ENCODE assay signal across 8 cellular contexts in the genomic region with DNA sequence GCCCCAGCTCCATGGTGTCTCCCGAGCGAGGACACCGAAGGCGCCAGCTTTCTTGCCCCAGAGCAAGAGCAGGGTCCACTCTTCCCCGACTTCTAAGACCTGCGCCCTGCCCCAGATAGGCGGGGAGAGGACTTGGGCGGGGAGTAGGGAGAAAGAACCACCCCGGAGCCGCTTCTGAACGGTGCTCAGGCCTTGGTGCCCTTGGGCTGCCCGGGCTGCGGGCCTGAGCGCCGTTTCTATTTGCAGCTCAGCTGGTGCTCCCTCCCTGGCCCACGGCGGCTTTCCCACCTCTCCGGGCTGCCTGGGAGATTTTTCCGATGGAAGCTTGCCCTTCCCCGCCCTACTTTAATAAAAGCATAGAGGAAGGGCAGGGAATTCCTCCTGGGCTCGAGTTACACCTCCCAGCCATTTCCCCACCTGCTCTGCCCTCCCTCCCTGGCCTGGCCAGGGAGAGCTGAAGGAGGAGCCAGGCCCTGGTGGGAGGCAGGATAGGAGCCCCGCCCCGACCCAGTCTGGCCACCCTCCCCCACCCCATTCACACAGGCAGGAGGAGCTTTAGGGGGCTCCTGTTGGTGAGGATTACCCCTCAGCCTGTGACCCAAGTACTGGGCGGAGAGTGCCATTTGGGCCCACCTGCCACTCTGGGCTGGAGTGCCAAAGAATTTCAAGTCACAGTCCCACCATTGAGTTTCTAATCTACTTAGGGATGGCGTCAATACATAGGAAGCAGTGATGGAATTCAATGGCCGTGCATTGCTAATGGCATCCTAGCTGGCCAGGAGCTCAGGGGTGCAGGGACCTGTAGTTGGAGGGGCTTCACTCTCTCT. TPM values are rescaled to one million over a fixed set of nuclear protein-coding genes. Genes with fewer than 3 reads are reported as not detected.
DNase-seq lines count a peak whose midpoint lies in the region; ATAC-seq and TF ChIP-seq lines count a peak whose summit lies in the region.

No MANE protein-coding gene starts in this region.

- no peaks in the 10 kb centered on the region for H3K27me3 Mint-ChIP-seq in activated T-helper 17 cell treated with anti-CD3 and anti-CD28 coated beads, Interleukin-2, amount 50 U/mL, for 72 hours

- H3K36me3 Mint-ChIP-seq in activated T-helper 17 cell treated with anti-CD3 and anti-CD28 coated beads, Interleukin-2, amount 50 U/mL, for 72 hours (ENCODE audit: low read depth): no peaks in the 10 kb centered on the region

- DNase-seq in hepatocyte (ENCODE audit: low spot score) (peak; percentile 71), skeletal muscle cell (ENCODE audit: low read depth) (no peak), activated gamma-delta T cell (lab: John Stamatoyannopoulos, UW) (no peak), MV-4-11 (lab: John Stamatoyannopoulos, UW) (no peak)
- DNase-seq in stimulated activated CD4-positive, alpha-beta T cell treated with anti-CD3 and anti-CD28 coated beads, Interleukin-15, amount 100 ng/mL, for 24 hours: no peak

- POLR2A ChIA-PET in HEK293 (lab: Yijun Ruan, JAX): interaction anchor here (0.7 to 7.9 kb wide), 6 partner anchors 27 to 394 kb away, joined by 4 to 51 read pairs (median 5); a partner anchor contains a TSS

- H3K27me3 ChIP-seq in hepatocyte: no peaks in the 10 kb centered on the region

- peaks cover 12% of the 10 kb centered on the region for H3K4me1 ChIP-seq in HEK293 (ENCODE audit: control insufficient read depth, insufficient read depth, low read length)
- peaks cover 26% of the 10 kb centered on the region for H3K4me1 ChIP-seq in hepatocyte (ENCODE audit: insufficient read depth)

- peaks cover 5% of the 10 kb centered on the region for H3K4me1 Mint-ChIP-seq in activated T-helper 17 cell treated with anti-CD3 and anti-CD28 coated beads, Interleukin-2, amount 50 U/mL, for 72 hours

- no peaks in the 10 kb centered on the region for H3K9me3 Mint-ChIP-seq in activated T-helper 17 cell treated with anti-CD3 and anti-CD28 coated beads, Interleukin-2, amount 50 U/mL, for 72 hours

- H3K27ac ChIP-seq in HEK293 (ENCODE audit: extremely low read depth, low read depth, low read length): peak overlapping the region; percentile 47; the same call in 1 of the 2 replicates
- H3K27ac ChIP-seq in hepatocyte: peak overlapping the region; percentile 89

- 13% methylated on average over 22 of the region's 26 CpGs for WGBS in hepatocyte (ENCODE audit: low lambda C conversion rate, missing lambda C conversion rate)

- no peak overlapping the region for H3K27ac Mint-ChIP-seq in activated T-helper 17 cell treated with anti-CD3 and anti-CD28 coated beads, Interleukin-2, amount 50 U/mL, for 72 hours

- TF ChIP-seq CTCF in HEK293 (tag by site-specific recombination; IDR thresholded peaks at IDR 0.05) (no peak), hepatocyte (IDR thresholded peaks at IDR 0.05; ENCODE audit: poor library complexity) (no peak)

- H3K4me3 Mint-ChIP-seq in activated T-helper 17 cell treated with anti-CD3 and anti-CD28 coated beads, Interleukin-2, amount 50 U/mL, for 72 hours: peak overlapping the region; percentile 17

- peak overlapping the region; percentile 98 for H3K4me2 ChIP-seq in hepatocyte

- H4K20me1 ChIP-seq in hepatocyte (ENCODE audit: insufficient read depth, poor library complexity, severe bottlenecking): no peaks in the 10 kb centered on the region

- no peaks in the 10 kb centered on the region for H3K9me3 ChIP-seq in HEK293 (ENCODE audit: control insufficient read depth, insufficient read depth, low read depth, low read length)
- H3K9me3 ChIP-seq in hepatocyte (ENCODE audit: low read depth): no peaks in the 10 kb centered on the region

- CTCF ChIA-PET in HEK293 (lab: Yijun Ruan, JAX): interaction anchor here (0.7 to 3.1 kb wide), 6 partner anchors 50 to 279 kb away, joined by 3 to 15 read pairs (median 4); no protein-coding TSS in a partner anchor

- H3K4me3 ChIP-seq in HEK293 (ENCODE audit: low read depth, low read length): peak overlapping the region; percentile 63
- H3K4me3 ChIP-seq in hepatocyte: peak overlapping the region; percentile 76
- peak overlapping the region; percentile 62 for H3K4me3 ChIP-seq in skeletal muscle cell (ENCODE audit: low read depth, low read length)

- no peaks in the 10 kb centered on the region for H3K9me2 ChIP-seq in hepatocyte (replicated peaks; ENCODE audit: insufficient read depth)

- H3K79me2 ChIP-seq in hepatocyte: peaks cover 48% of the 10 kb centered on the region

- ATAC-seq in activated T-helper 17 cell treated with anti-CD3 and anti-CD28 coated beads, Interleukin-2, amount 50 U/mL, for 72 hours (replicated peaks): no peak
- no peak for ATAC-seq in GM21367 (IDR thresholded peaks at IDR 0.05; ENCODE audit: unreplicated experiment)

- peak overlapping the region; percentile 45 for H2AFZ ChIP-seq in hepatocyte

- H3K36me3 ChIP-seq in HEK293 (ENCODE audit: control insufficient read depth in 2 of 2, insufficient read depth in 1 of 2, low read length in 2 of 2): no peaks in the 10 kb centered on the region
- no peaks in the 10 kb centered on the region for H3K36me3 ChIP-seq in hepatocyte (replicated peaks; ENCODE audit: insufficient read depth, low read depth)

TF ChIP-seq in HEK293, 187 proteins besides CTCF, POLR2A, EP300 and RAD21 (continues in another document):
- TF ChIP-seq IKZF3 (tag by site-specific recombination; IDR thresholded peaks at IDR 0.05): 0 out of 2 replicates have a peak, but pooled peaks have one; percentile 15
- no peak for TF ChIP-seq ZNF571 (tag by site-specific recombination; IDR thresholded peaks at IDR 0.05)
- TF ChIP-seq, protein P1, sequence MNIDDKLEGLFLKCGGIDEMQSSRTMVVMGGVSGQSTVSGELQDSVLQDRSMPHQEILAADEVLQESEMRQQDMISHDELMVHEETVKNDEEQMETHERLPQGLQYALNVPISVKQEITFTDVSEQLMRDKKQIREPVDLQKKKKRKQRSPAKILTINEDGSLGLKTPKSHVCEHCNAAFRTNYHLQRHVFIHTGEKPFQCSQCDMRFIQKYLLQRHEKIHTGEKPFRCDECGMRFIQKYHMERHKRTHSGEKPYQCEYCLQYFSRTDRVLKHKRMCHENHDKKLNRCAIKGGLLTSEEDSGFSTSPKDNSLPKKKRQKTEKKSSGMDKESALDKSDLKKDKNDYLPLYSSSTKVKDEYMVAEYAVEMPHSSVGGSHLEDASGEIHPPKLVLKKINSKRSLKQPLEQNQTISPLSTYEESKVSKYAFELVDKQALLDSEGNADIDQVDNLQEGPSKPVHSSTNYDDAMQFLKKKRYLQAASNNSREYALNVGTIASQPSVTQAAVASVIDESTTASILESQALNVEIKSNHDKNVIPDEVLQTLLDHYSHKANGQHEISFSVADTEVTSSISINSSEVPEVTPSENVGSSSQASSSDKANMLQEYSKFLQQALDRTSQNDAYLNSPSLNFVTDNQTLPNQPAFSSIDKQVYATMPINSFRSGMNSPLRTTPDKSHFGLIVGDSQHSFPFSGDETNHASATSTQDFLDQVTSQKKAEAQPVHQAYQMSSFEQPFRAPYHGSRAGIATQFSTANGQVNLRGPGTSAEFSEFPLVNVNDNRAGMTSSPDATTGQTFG (tag by site-specific recombination; IDR thresholded peaks at IDR 0.05; ENCODE audit: borderline replicate concordance): no peak
- TF ChIP-seq ZNF600 (tag by site-specific recombination; IDR thresholded peaks at IDR 0.05): peak; percentile 65; the same call in 1 of the 2 replicates
- TF ChIP-seq, protein P2, sequence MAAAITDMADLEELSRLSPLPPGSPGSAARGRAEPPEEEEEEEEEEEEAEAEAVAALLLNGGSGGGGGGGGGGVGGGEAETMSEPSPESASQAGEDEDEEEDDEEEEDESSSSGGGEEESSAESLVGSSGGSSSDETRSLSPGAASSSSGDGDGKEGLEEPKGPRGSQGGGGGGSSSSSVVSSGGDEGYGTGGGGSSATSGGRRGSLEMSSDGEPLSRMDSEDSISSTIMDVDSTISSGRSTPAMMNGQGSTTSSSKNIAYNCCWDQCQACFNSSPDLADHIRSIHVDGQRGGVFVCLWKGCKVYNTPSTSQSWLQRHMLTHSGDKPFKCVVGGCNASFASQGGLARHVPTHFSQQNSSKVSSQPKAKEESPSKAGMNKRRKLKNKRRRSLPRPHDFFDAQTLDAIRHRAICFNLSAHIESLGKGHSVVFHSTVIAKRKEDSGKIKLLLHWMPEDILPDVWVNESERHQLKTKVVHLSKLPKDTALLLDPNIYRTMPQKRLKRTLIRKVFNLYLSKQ (tag by site-specific recombination; IDR thresholded peaks at IDR 0.05; ENCODE audit: borderline replicate concordance): no peak
- TF ChIP-seq, protein P3, sequence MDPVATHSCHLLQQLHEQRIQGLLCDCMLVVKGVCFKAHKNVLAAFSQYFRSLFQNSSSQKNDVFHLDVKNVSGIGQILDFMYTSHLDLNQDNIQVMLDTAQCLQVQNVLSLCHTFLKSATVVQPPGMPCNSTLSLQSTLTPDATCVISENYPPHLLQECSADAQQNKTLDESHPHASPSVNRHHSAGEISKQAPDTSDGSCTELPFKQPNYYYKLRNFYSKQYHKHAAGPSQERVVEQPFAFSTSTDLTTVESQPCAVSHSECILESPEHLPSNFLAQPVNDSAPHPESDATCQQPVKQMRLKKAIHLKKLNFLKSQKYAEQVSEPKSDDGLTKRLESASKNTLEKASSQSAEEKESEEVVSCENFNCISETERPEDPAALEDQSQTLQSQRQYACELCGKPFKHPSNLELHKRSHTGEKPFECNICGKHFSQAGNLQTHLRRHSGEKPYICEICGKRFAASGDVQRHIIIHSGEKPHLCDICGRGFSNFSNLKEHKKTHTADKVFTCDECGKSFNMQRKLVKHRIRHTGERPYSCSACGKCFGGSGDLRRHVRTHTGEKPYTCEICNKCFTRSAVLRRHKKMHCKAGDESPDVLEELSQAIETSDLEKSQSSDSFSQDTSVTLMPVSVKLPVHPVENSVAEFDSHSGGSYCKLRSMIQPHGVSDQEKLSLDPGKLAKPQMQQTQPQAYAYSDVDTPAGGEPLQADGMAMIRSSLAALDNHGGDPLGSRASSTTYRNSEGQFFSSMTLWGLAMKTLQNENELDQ (tag by site-specific recombination; IDR thresholded peaks at IDR 0.05; ENCODE audit: low read depth): no peak
- peak; percentile 57 for TF ChIP-seq SP2 (tag by site-specific recombination; IDR thresholded peaks at IDR 0.05)
- TF ChIP-seq KLF8 (tag by site-specific recombination; IDR thresholded peaks at IDR 0.05): 0 out of 2 replicates have a peak, but pooled peaks have one; percentile 14

RNA-seq across cellular contexts. Expression of a gene that starts 2.0 kb away (rescaled TPM):
- total RNA-seq in activated T-helper 17 cell treated with anti-CD3 and anti-CD28 coated beads, Interleukin-2, amount 50 U/mL, for 72 hours: under 1 TPM; 0.19 to 0.29 TPM
- 34.2 and 39.0 TPM in 2 replicates for total RNA-seq in hepatocyte
- polyA plus RNA-seq in hepatocyte: 56.1 and 63.4 TPM in 2 replicates

RNA-seq across cellular contexts. Expression of a gene that starts 26.3 kb away (rescaled TPM):
- 10 to 100 TPM; 33.7 to 56.6 TPM for total RNA-seq in activated T-helper 17 cell treated with anti-CD3 and anti-CD28 coated beads, Interleukin-2, amount 50 U/mL, for 72 hours
- total RNA-seq in hepatocyte: 17.6 and 18.2 TPM in 2 replicates
- polyA plus RNA-seq in hepatocyte: 45.3 and 47.7 TPM in 2 replicates

RNA-seq across cellular contexts. Expression of a gene that starts 27.1 kb away (rescaled TPM):
- total RNA-seq in activated T-helper 17 cell treated with anti-CD3 and anti-CD28 coated beads, Interleukin-2, amount 50 U/mL, for 72 hours: 1 to 10 TPM; 3.9 to 5.5 TPM
- total RNA-seq in hepatocyte: 4.0 and 5.3 TPM in 2 replicates
- polyA plus RNA-seq in hepatocyte: 5.2 and 8.3 TPM in 2 replicates

RNA-seq across cellular contexts. Expression of a gene that starts 56.6 kb away (rescaled TPM):
- total RNA-seq in activated T-helper 17 cell treated with anti-CD3 and anti-CD28 coated beads, Interleukin-2, amount 50 U/mL, for 72 hours: not detected
- not detected in 2 replicates for total RNA-seq in hepatocyte
- not detected in 2 replicates for polyA plus RNA-seq in hepatocyte

Comparison
In these comparisons a context has a peak if more than half of its experiments do, and no peak if none do; other contexts are left out.
1. RNA of a gene that starts 2.0 kb away (total RNA-seq): 34.2 to 39.0 TPM in hepatocyte; 0.19 to 0.29 TPM in activated T-helper 17 cell treated with anti-CD3 and anti-CD28 coated beads, Interleukin-2, amount 50 U/mL, for 72 hours; every median in the first group is over 10 times any median in the second.
2. Peak in every context shown above with its lines, with median percentiles within 50 percentile points of each other: H3K4me3 ChIP-seq.